ENCODE assay signal across 1 cellular context in the genomic region with DNA sequence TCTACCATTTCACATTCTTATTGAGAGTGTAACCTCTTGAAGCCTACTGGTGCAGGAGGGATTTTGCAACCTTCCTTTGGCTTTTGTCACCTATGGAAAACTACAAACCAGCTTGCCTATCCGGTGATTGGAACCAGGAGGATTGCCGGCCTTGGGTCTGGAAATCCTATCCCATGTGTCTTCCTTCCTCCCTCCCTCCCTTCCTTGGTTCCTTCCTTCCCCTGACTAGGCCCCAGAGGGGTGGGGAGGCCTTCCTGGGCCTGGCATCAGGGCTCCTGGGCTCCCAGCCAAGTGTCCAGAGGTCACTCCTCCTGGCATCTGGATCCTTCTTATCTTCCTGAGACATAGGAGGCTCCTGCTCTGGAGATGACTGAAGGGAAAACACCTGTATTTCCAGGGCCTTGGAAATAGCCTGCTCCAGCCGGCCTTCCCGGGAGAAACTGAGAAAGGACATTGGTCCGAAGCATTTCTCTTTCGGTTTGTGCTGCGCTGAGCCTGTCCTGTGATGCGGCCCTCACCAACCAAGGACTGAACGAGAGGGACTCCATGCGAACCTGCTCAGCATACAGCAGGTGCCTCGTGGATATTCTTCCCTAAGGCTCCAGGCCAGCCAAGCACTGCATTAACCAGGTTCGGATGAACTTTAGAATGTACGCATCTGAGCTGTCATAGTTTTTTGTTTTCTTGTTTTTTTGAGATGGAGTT.
TF ChIP-seq lines count a peak whose summit lies in the region.

No MANE protein-coding gene starts in this region.

TF ChIP-seq in A549, 52 proteins besides CTCF, POLR2A, EP300 and RAD21 (continued from another document):
- TF ChIP-seq, protein P1, sequence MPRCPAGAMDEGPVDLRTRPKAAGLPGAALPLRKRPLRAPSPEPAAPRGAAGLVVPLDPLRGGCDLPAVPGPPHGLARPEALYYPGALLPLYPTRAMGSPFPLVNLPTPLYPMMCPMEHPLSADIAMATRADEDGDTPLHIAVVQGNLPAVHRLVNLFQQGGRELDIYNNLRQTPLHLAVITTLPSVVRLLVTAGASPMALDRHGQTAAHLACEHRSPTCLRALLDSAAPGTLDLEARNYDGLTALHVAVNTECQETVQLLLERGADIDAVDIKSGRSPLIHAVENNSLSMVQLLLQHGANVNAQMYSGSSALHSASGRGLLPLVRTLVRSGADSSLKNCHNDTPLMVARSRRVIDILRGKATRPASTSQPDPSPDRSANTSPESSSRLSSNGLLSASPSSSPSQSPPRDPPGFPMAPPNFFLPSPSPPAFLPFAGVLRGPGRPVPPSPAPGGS (IDR thresholded peaks at IDR 0.05), result 0 out of 3 replicates have a peak, but pooled peaks have one; percentile 41
TF ChIP-seq in A549: peak in this region for 14.
